1 cellular context compared by ENCODE assay signal in genomic region chr5:148397968-148398595, GRCh38.
TF ChIP-seq lines count a peak whose summit lies in the region.

No MANE protein-coding gene starts in this region.

TF ChIP-seq in HepG2, 621 proteins besides CTCF, POLR2A, EP300 and RAD21 (continued from another document):
- peak; percentile 46 for TF ChIP-seq PAXIP1 (CRISPR knock-in tag; conservative IDR thresholded peaks at IDR 0.05)
- TF ChIP-seq NFAT5 (CRISPR knock-in tag; IDR thresholded peaks at IDR 0.05), result no peak
- peak; percentile 50; the same call in 1 of the 2 replicates for TF ChIP-seq FOXJ3 (CRISPR knock-in tag; IDR thresholded peaks at IDR 0.05; ENCODE audit: borderline replicate concordance)
- TF ChIP-seq FOXP4 (CRISPR knock-in tag; IDR thresholded peaks at IDR 0.05), result peak; percentile 63
- TF ChIP-seq ZNF34 (CRISPR knock-in tag; IDR thresholded peaks at IDR 0.05; ENCODE audit: borderline replicate concordance), result no peak
- TF ChIP-seq AHDC1 (CRISPR knock-in tag; IDR thresholded peaks at IDR 0.05; ENCODE audit: borderline replicate concordance), result peak; percentile 45; the same call in 1 of the 2 replicates
- TF ChIP-seq ARID3A (IDR thresholded peaks at IDR 0.05; ENCODE audit: low read depth, low read length), result peak; percentile 62; the same call in 1 of the 2 replicates
- TF ChIP-seq SOX13 (IDR thresholded peaks at IDR 0.05), result no peak
- peak in 1 of 2 experiments; percentile 62; a peak in 2 of 4 replicates for TF ChIP-seq SOX13 (CRISPR knock-in tag; conservative IDR thresholded peaks at IDR 0.05 in 1 of 2, IDR thresholded peaks at IDR 0.05 in 1 of 2)
- TF ChIP-seq ARID5B (CRISPR knock-in tag; IDR thresholded peaks at IDR 0.05), result peak; percentile 64; the same call in 1 of the 2 replicates
- no peak for TF ChIP-seq FOXP1 (IDR thresholded peaks at IDR 0.05)
- 0 out of 2 replicates have a peak, but pooled peaks have one; percentile 14 for TF ChIP-seq FOXP1 (CRISPR knock-in tag; IDR thresholded peaks at IDR 0.05)
- no peak for TF ChIP-seq NCOA1 (CRISPR knock-in tag; IDR thresholded peaks at IDR 0.05)
- peak; percentile 76 for TF ChIP-seq GATAD2A (CRISPR knock-in tag; IDR thresholded peaks at IDR 0.05)
